Comparison of ENCODE assay signal across 22 cellular contexts in the genomic region with DNA sequence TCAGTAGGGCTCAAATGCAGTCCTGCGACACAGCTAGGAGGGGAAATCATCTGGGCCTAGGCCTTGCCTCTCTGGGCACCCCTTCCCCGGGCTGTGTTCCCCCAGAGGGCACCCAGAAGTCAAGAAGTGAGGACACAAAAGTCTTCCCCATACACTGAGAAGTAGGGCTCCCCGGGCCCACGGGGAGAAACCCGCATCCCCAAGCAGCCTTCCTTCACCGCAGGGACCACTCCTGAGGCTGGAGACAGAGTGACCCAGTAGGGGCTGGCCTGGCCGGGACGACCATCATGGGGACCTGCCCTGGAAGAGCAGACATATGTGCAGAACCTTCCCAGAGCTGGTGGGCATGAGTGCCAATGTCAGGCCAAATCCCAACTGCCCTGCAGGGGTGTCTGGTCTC.
DNase-seq lines count a peak whose midpoint lies in the region; ATAC-seq and TF ChIP-seq lines count a peak whose summit lies in the region.
"Had no signal": no experiment of that assay in that cellular context is flagged by ENCODE, and none has a peak within 500 bp of the region (broad histone marks: within the 10 kb centered on the region; RNA-seq: fewer than 3 reads in every experiment).

No MANE protein-coding gene starts in this region.

- in situ Hi-C loops in GM13976 (cut with MboI; ENCODE audit: low sequenced_read_pairs, unreplicated experiment) = no loop called here

- WGBS in stomach, 5 donors = 84 to 96% (median 91%) methylated on average over 7 to 8 of the region's 8 CpGs

- H3K27ac ChIP-seq in stomach = no peak overlapping the region
- H3K27ac ChIP-seq: A549; BLaER1 treated with 17β-estradiol and CSF1 and Interleukin-3, amounts not matched to agents 10 nM and 100 nM had no signal

- H3K4me3 Mint-ChIP-seq in stimulated activated naive CD8-positive, alpha-beta T cell treated with anti-CD3 and anti-CD28 coated beads, Interleukin-15, amount 100 ng/mL, for 72 hours = no peak overlapping the region
- H3K4me3 Mint-ChIP-seq: CD14-positive monocyte; CD4-positive, alpha-beta T cell; CD8-positive, alpha-beta memory T cell had no signal

- peak; percentile 8 for ATAC-seq in stimulated activated naive CD8-positive, alpha-beta T cell treated with anti-CD3 and anti-CD28 coated beads, Interleukin-15, amount 100 ng/mL, for 72 hours
- no peak for ATAC-seq in stimulated activated naive CD8-positive, alpha-beta T cell treated with anti-CD3 and anti-CD28 coated beads, Interleukin-15, Interleukin-2, amounts not matched to agents 100 U/mL and 50 U/mL, for 24 hours
- ATAC-seq in left lobe of liver = no peak
- ATAC-seq in HG03039 (IDR thresholded peaks at IDR 0.05; ENCODE audit: unreplicated experiment) = no peak
- ATAC-seq: A549 had no signal

- H3K4me3 ChIP-seq in stomach = no peak overlapping the region
- H3K4me3 ChIP-seq: A549; BLaER1 treated with 17β-estradiol and CSF1 and Interleukin-3, amounts not matched to agents 10 nM and 100 nM had no signal

- H3K27me3 Mint-ChIP-seq in stimulated activated naive CD8-positive, alpha-beta T cell treated with anti-CD3 and anti-CD28 coated beads, Interleukin-15, amount 100 ng/mL, for 72 hours = no peaks in the 10 kb centered on the region
- H3K27me3 Mint-ChIP-seq: CD4-positive, alpha-beta T cell; CD8-positive, alpha-beta memory T cell had no signal

- no peaks in the 10 kb centered on the region for H3K27me3 ChIP-seq in stomach
- H3K27me3 ChIP-seq: BE2C; BLaER1 treated with 17β-estradiol and CSF1 and Interleukin-3, amounts not matched to agents 10 nM and 100 nM had no signal

- H3K4me1 Mint-ChIP-seq in stimulated activated naive CD8-positive, alpha-beta T cell treated with anti-CD3 and anti-CD28 coated beads, Interleukin-15, amount 100 ng/mL, for 72 hours = no peaks in the 10 kb centered on the region
- H3K4me1 Mint-ChIP-seq: CD14-positive monocyte; CD8-positive, alpha-beta memory T cell had no signal

- TF ChIP-seq EP300 in stomach (IDR thresholded peaks at IDR 0.05) = no peak

- H3K36me3 ChIP-seq in stomach = no peaks in the 10 kb centered on the region
- H3K36me3 ChIP-seq: BE2C; BLaER1 treated with 17β-estradiol and CSF1 and Interleukin-3, amounts not matched to agents 10 nM and 100 nM had no signal

- no peak overlapping the region for H3K27ac Mint-ChIP-seq in stimulated activated naive CD8-positive, alpha-beta T cell treated with anti-CD3 and anti-CD28 coated beads, Interleukin-15, amount 100 ng/mL, for 72 hours
- H3K27ac Mint-ChIP-seq: CD14-positive monocyte; CD4-positive, alpha-beta T cell; CD8-positive, alpha-beta memory T cell had no signal

- no peak for TF ChIP-seq CTCF in stomach (IDR thresholded peaks at IDR 0.05)
- TF ChIP-seq CTCF in GM13976 (IDR thresholded peaks at IDR 0.05; ENCODE audit: borderline replicate concordance, control extremely low read depth, extremely low read depth, insufficient read depth, missing control alignments) = no peak

- intact Hi-C loops in stomach (cut with DNase I; ENCODE audit: low total_unique reads) = no loop called here

- no peak for DNase-seq in stimulated activated naive CD8-positive, alpha-beta T cell treated with anti-CD3 and anti-CD28 coated beads, Interleukin-15, amount 100 ng/mL, for 72 hours
- DNase-seq in stimulated activated naive CD8-positive, alpha-beta T cell treated with anti-CD3 and anti-CD28 coated beads, Interleukin-15, Interleukin-2, amounts not matched to agents 100 U/mL and 50 U/mL, for 24 hours = no peak
- DNase-seq in left lobe of liver (ENCODE audit: low spot score) (peak; percentile 38), stomach (peak; percentile 11), HuH-7 (ENCODE audit: low spot score) (no peak), GM13976 (ENCODE audit: low spot score) (no peak)
- DNase-seq: 8988T; ACHN; AML-193; BE2C; CD4-positive, alpha-beta T cell; CD8-positive, alpha-beta memory T cell; DMS 273 treated with DMSO at 0.1 percent for 48 hours; DMS79; EL; GDM1; GOT3; HCEC 1CT had no signal

- H3K4me1 ChIP-seq in stomach = peaks cover 0 to 5% (median 0%) of the 10 kb centered on the region in 4 donors
- H3K4me1 ChIP-seq: BE2C; BLaER1 treated with 17β-estradiol and CSF1 and Interleukin-3, amounts not matched to agents 10 nM and 100 nM had no signal

- no peak for TF ChIP-seq POLR2A in stomach (IDR thresholded peaks at IDR 0.05)

- no peaks in the 10 kb centered on the region for H3K9me3 Mint-ChIP-seq in stimulated activated naive CD8-positive, alpha-beta T cell treated with anti-CD3 and anti-CD28 coated beads, Interleukin-15, amount 100 ng/mL, for 72 hours
- H3K9me3 Mint-ChIP-seq: CD4-positive, alpha-beta T cell had no signal

- H3K9me3 ChIP-seq in stomach = no peaks in the 10 kb centered on the region
- H3K9me3 ChIP-seq: A549; BE2C; BLaER1 treated with 17β-estradiol and CSF1 and Interleukin-3, amounts not matched to agents 10 nM and 100 nM had no signal

Comparison
In these comparisons a context has a peak if more than half of its experiments do, and no peak if none do; other contexts are left out.
1. DNase-seq: peak in left lobe of liver (single experiment) and stomach (single experiment); none in stimulated activated naive CD8-positive, alpha-beta T cell treated with anti-CD3 and anti-CD28 coated beads, Interleukin-15, amount 100 ng/mL, for 72 hours (0 of 2), stimulated activated naive CD8-positive, alpha-beta T cell treated with anti-CD3 and anti-CD28 coated beads, Interleukin-15, Interleukin-2, amounts not matched to agents 100 U/mL and 50 U/mL, for 24 hours (single experiment), HuH-7 (single experiment) and GM13976 (single experiment).